In genomic region chr10:102152545-102152890, GRCh38 we compare ENCODE assay signal across 1 cellular context.
TF ChIP-seq lines count a peak whose summit lies in the region.

No MANE protein-coding gene starts in this region.

TF ChIP-seq in HepG2, 621 proteins besides CTCF, POLR2A, EP300 and RAD21 (continued from another document and continues in another):
- TF ChIP-seq HNF1A (IDR thresholded peaks at IDR 0.05; ENCODE audit: low read depth) (no peak), HNF1A (CRISPR knock-in tag; IDR thresholded peaks at IDR 0.05; ENCODE audit: borderline replicate concordance) (no peak), ZNF264 (CRISPR knock-in tag; IDR thresholded peaks at IDR 0.05) (no peak), SRSF1 (optimal IDR thresholded peaks at IDR 0.05; ENCODE audit: low read depth, low read length) (peak; percentile 15), ZNF660 (CRISPR knock-in tag; IDR thresholded peaks at IDR 0.05; ENCODE audit: borderline replicate concordance, low read depth) (no peak), AGO2 (optimal IDR thresholded peaks at IDR 0.05; ENCODE audit: low read depth, low read length) (peak; percentile 14), ZNF570 (CRISPR knock-in tag; IDR thresholded peaks at IDR 0.05; ENCODE audit: borderline replicate concordance) (no peak), ARID4A (CRISPR knock-in tag; IDR thresholded peaks at IDR 0.05; ENCODE audit: borderline replicate concordance) (peak; percentile 67), ARNTL (CRISPR knock-in tag; IDR thresholded peaks at IDR 0.05) (peak; percentile 8; the same call in 1 of the 2 replicates), HOXD1 (CRISPR knock-in tag; IDR thresholded peaks at IDR 0.05) (no peak), ZNF225 (CRISPR knock-in tag; IDR thresholded peaks at IDR 0.05) (peak; percentile 13; the same call in 1 of the 2 replicates), ISL2 (CRISPR knock-in tag; IDR thresholded peaks at IDR 0.05) (no peak), AGO1 (IDR thresholded peaks at IDR 0.05; ENCODE audit: low read depth, low read length, poor library complexity, severe bottlenecking) (peak; percentile 52), SCMH1 (CRISPR knock-in tag; IDR thresholded peaks at IDR 0.05; ENCODE audit: borderline replicate concordance) (no peak), PRDM4 (CRISPR knock-in tag; IDR thresholded peaks at IDR 0.05; ENCODE audit: borderline replicate concordance) (no peak), FOXO1 (CRISPR knock-in tag; IDR thresholded peaks at IDR 0.05) (no peak), ZNF546 (CRISPR knock-in tag; conservative IDR thresholded peaks at IDR 0.05) (0 out of 2 replicates have a peak, but pooled peaks have one; percentile 5), MEF2D (CRISPR knock-in tag; IDR thresholded peaks at IDR 0.05) (0 out of 2 replicates have a peak, but pooled peaks have one; percentile 15), ZNF703 (CRISPR knock-in tag; IDR thresholded peaks at IDR 0.05; ENCODE audit: borderline replicate concordance) (no peak), E2F2 (CRISPR knock-in tag; IDR thresholded peaks at IDR 0.05; ENCODE audit: borderline replicate concordance) (no peak), ZNF577 (CRISPR knock-in tag; IDR thresholded peaks at IDR 0.05; ENCODE audit: borderline replicate concordance, low read depth) (no peak), FOXA1 (IDR thresholded peaks at IDR 0.05) (no peak), FOXA1 (CRISPR knock-in tag; IDR thresholded peaks at IDR 0.05) (no peak), ZNF530 (CRISPR knock-in tag; IDR thresholded peaks at IDR 0.05; ENCODE audit: low read depth) (0 out of 2 replicates have a peak, but pooled peaks have one; percentile 70), MTA1 (CRISPR knock-in tag; IDR thresholded peaks at IDR 0.05; ENCODE audit: borderline replicate concordance) (no peak), DR1 (CRISPR knock-in tag; IDR thresholded peaks at IDR 0.05) (peak; percentile 7; the same call in 1 of the 2 replicates), ZNF136 (CRISPR knock-in tag; IDR thresholded peaks at IDR 0.05; ENCODE audit: low read depth) (0 out of 2 replicates have a peak, but pooled peaks have one; percentile 25), ZNF296 (CRISPR knock-in tag; conservative IDR thresholded peaks at IDR 0.05) (no peak), ZFY (CRISPR knock-in tag; IDR thresholded peaks at IDR 0.05) (peak; percentile 40), SSRP1 (CRISPR knock-in tag; IDR thresholded peaks at IDR 0.05) (no peak), RARG (CRISPR knock-in tag; IDR thresholded peaks at IDR 0.05; ENCODE audit: low read depth) (0 out of 2 replicates have a peak, but pooled peaks have one; percentile 9), HOXA3 (CRISPR knock-in tag; IDR thresholded peaks at IDR 0.05) (no peak), ZNF556 (CRISPR knock-in tag; IDR thresholded peaks at IDR 0.05; ENCODE audit: borderline replicate concordance) (no peak), TFDP2 (CRISPR knock-in tag; IDR thresholded peaks at IDR 0.05) (no peak), ZNF792 (CRISPR knock-in tag; IDR thresholded peaks at IDR 0.05) (no peak), NCOR1 (IDR thresholded peaks at IDR 0.05; ENCODE audit: borderline replicate concordance, low read length) (no peak), NR1H2 (CRISPR knock-in tag; IDR thresholded peaks at IDR 0.05; ENCODE audit: borderline replicate concordance, low read depth) (no peak), ZNF367 (CRISPR knock-in tag; IDR thresholded peaks at IDR 0.05; ENCODE audit: borderline replicate concordance) (no peak), HNRNPLL (IDR thresholded peaks at IDR 0.05; ENCODE audit: low read depth, low read length, poor library complexity, severe bottlenecking) (peak; percentile 42), SETDB1 (CRISPR knock-in tag; IDR thresholded peaks at IDR 0.05; ENCODE audit: borderline replicate concordance) (no peak), ZNF782 (CRISPR knock-in tag; IDR thresholded peaks at IDR 0.05; ENCODE audit: borderline replicate concordance) (no peak), BCL3 (CRISPR knock-in tag; IDR thresholded peaks at IDR 0.05) (peak; percentile 35; the same call in 1 of the 2 replicates), PHF21A (CRISPR knock-in tag; IDR thresholded peaks at IDR 0.05) (0 out of 2 replicates have a peak, but pooled peaks have one; percentile 4), CREBL2 (CRISPR knock-in tag; IDR thresholded peaks at IDR 0.05; ENCODE audit: borderline replicate concordance) (no peak; the same call in 1 of the 2 replicates), XBP1 (CRISPR knock-in tag; IDR thresholded peaks at IDR 0.05) (no peak; the same call in 1 of the 2 replicates), ZNF501 (CRISPR knock-in tag; IDR thresholded peaks at IDR 0.05) (0 out of 2 replicates have a peak, but pooled peaks have one; percentile 47), HINFP (CRISPR knock-in tag; IDR thresholded peaks at IDR 0.05; ENCODE audit: low read depth) (no peak), ZNF629 (CRISPR knock-in tag; conservative IDR thresholded peaks at IDR 0.05) (no peak), SAP130 (CRISPR knock-in tag; IDR thresholded peaks at IDR 0.05; ENCODE audit: low read depth) (peak; percentile 76), ZNF780A (CRISPR knock-in tag; IDR thresholded peaks at IDR 0.05) (peak; percentile 3; the same call in 1 of the 2 replicates), MXD3 (CRISPR knock-in tag; IDR thresholded peaks at IDR 0.05) (no peak), KLF12 (CRISPR knock-in tag; IDR thresholded peaks at IDR 0.05; ENCODE audit: borderline replicate concordance) (no peak), GLI4 (CRISPR knock-in tag; IDR thresholded peaks at IDR 0.05; ENCODE audit: borderline replicate concordance) (peak; percentile 23; the same call in 1 of the 2 replicates), ZNF460 (CRISPR knock-in tag; IDR thresholded peaks at IDR 0.05; ENCODE audit: borderline replicate concordance) (no peak)
